In genomic region chr1:88658419-88658818, GRCh38 we compare ENCODE assay signal across 25 cellular contexts.
"Had no signal": no experiment of that assay in that cellular context is flagged by ENCODE, and none has a peak within 500 bp of the region (broad histone marks: within the 10 kb centered on the region; RNA-seq: fewer than 3 reads in every experiment).

No MANE protein-coding gene starts in this region.

- H3K9ac ChIP-seq: parathyroid adenoma had no signal

- H3K4me1 ChIP-seq: ascending aorta, colonic mucosa, parathyroid adenoma had no signal

- H3K79me2 ChIP-seq: parathyroid adenoma had no signal

- H3K9me3 ChIP-seq: adrenal gland, ascending aorta, colonic mucosa, heart left ventricle, left lung, right lobe of liver, upper lobe of left lung had no signal

- ATAC-seq: effector memory CD8-positive, alpha-beta T cell; heart left ventricle; left lung; right lobe of liver; stimulated activated memory B cell treated with anti-CD40 and anti-IgM and Interleukin-4, amounts not matched to agents 10 μg/mL and 1 μg/mL and 100 μg/mL, for 72 hours; WTC11 had no signal

- FAIRE-seq: endothelial cell of umbilical vein, kidney, small intestine had no signal

- H3K27me3 ChIP-seq: adrenal gland, ascending aorta, brain microvascular endothelial cell, colonic mucosa, dorsolateral prefrontal cortex, heart left ventricle, left lung, right lobe of liver, upper lobe of left lung had no signal

- H2AFZ ChIP-seq: parathyroid adenoma had no signal

- H3K36me3 ChIP-seq: adrenal gland, ascending aorta, brain microvascular endothelial cell, colonic mucosa, heart left ventricle, left lung, right lobe of liver, upper lobe of left lung had no signal

- H3K27ac ChIP-seq: adrenal gland, ascending aorta, brain microvascular endothelial cell, colonic mucosa, dorsolateral prefrontal cortex, heart left ventricle, left lung, parathyroid adenoma, right lobe of liver, upper lobe of left lung had no signal

- H3K4me3 ChIP-seq: adrenal gland, ascending aorta, colonic mucosa, dorsolateral prefrontal cortex, heart left ventricle, left lung, lung, right lobe of liver, upper lobe of left lung had no signal

- DNase-seq: activated CD8-positive, alpha-beta memory T cell treated with anti-CD3 and anti-CD28 coated beads for 24 hours; activated CD8-positive, alpha-beta memory T cell treated with anti-CD3 and anti-CD28 coated beads, Interleukin-2, amount 50 U/mL, for 4 hours; activated naive CD4-positive, alpha-beta T cell; activated T-cell treated with anti-CD3 and anti-CD28 coated beads, Interleukin-2, amount 50 U/mL, for 24 hours; adrenal gland; brain microvascular endothelial cell; colonic mucosa; dorsolateral prefrontal cortex; effector memory CD8-positive, alpha-beta T cell; heart left ventricle; kidney; left lung; nephron progenitor cell; nucleus accumbens; right lobe of liver; small intestine; stimulated activated CD4-positive, alpha-beta T cell treated with anti-CD3 and anti-CD28 coated beads, Interleukin-15, amount 100 ng/mL, for 24 hours; T-helper 9 cell; upper lobe of left lung had no signal
